In genomic region chr5:55037046-55037771, GRCh38 we compare ENCODE assay signal across 8 cellular contexts. TPM values are rescaled to one million over a fixed set of nuclear protein-coding genes. Genes with fewer than 3 reads are reported as not detected.
DNase-seq lines count a peak whose midpoint lies in the region; ATAC-seq, FAIRE-seq and TF ChIP-seq lines count a peak whose summit lies in the region.

No MANE protein-coding gene starts in this region.

- no peak overlapping the region for H2BK5ac ChIP-seq in H1 (ENCODE audit: low read depth, low read length)

- H3K14ac ChIP-seq in H1 (ENCODE audit: insufficient read length), result no peak overlapping the region

- H4K91ac ChIP-seq in H1 (replicated peaks; ENCODE audit: insufficient read length, low read length), result no peak overlapping the region

- no peak overlapping the region for H3K4me2 ChIP-seq in H1 (ENCODE audit: insufficient read depth in 1 of 2, low read depth in 2 of 2, low read length in 2 of 2)

- no peak for TF ChIP-seq CTCF in GM20000 (IDR thresholded peaks at IDR 0.05; ENCODE audit: extremely low read depth, missing control alignments)
- peak; percentile 9 to 56 (median 34) for TF ChIP-seq CTCF in H1 (IDR thresholded peaks at IDR 0.05; ENCODE audit: control extremely low read depth in 1 of 3, insufficient read depth in 1 of 3, low read depth in 1 of 3, low read length in 3 of 3)
- TF ChIP-seq CTCF in uterus (IDR thresholded peaks at IDR 0.05), result no peak

- H3K23me2 ChIP-seq in H1 (ENCODE audit: low read depth, low read length), result no peaks in the 10 kb centered on the region

- H3K56ac ChIP-seq in H1 (replicated peaks; ENCODE audit: insufficient read length, low read depth, low read length), result no peak overlapping the region

- H2BK120ac ChIP-seq in H1 (replicated peaks; ENCODE audit: low read depth, low read length), result no peak overlapping the region

- H3K9me3 ChIP-seq in H1 (ENCODE audit: insufficient read depth in 2 of 2, low read depth in 1 of 2, low read length in 1 of 2), result no peaks in the 10 kb centered on the region
- H3K9me3 ChIP-seq in uterus, result no peaks in the 10 kb centered on the region

- no peak for TF ChIP-seq EP300 in H1 (IDR thresholded peaks at IDR 0.05; ENCODE audit: borderline replicate concordance in 1 of 2, low read depth in 2 of 2, low read length in 2 of 2)

- no peaks in the 10 kb centered on the region for H3K79me1 ChIP-seq in H1 (ENCODE audit: low read depth, low read length)

- H3K18ac ChIP-seq in H1 (ENCODE audit: extremely low read depth, low read length), result no peak overlapping the region

- POLR2A ChIA-PET in activated CD4-positive, alpha-beta T cell treated with anti-CD3 and anti-CD28 coated beads for 36 hours (lab: Charles Lee), result interaction anchor here (0.6 to 1.0 kb wide), 3 partner anchors 24 to 231 kb away, joined by 3 to 4 read pairs (median 4); no protein-coding TSS in a partner anchor
- POLR2A ChIA-PET in H1 (lab: Charles Lee; ENCODE audit: partially characterized antibody), result no interaction called here

- peak; percentile 41 to 54 for TF ChIP-seq RAD21 in H1 (IDR thresholded peaks at IDR 0.05 in 1 of 2, conservative IDR thresholded peaks at IDR 0.05 in 1 of 2; ENCODE audit: low read depth in 2 of 2, low read length in 2 of 2)

- no peak overlapping the region for H2BK15ac ChIP-seq in H1 (ENCODE audit: low read length)

- no peak overlapping the region for H2BK20ac ChIP-seq in H1 (ENCODE audit: low read length)

- WGBS in H1 (ENCODE audit: extremely low coverage in 1 of 2, insufficient coverage in 1 of 2, insufficient read length in 1 of 2, insufficient replicate concordance in 2 of 2, low coverage in 1 of 2, low lambda C conversion rate in 2 of 2, missing lambda C conversion rate in 1 of 2), 2 experiments, result 67% methylated on average over 7 of the region's 7 CpGs; no CpG with 5 or more reads in 1 of the 2 experiments

- H3K9me3 Mint-ChIP-seq in activated CD4-positive, alpha-beta T cell treated with anti-CD3 and anti-CD28 coated beads for 36 hours (ENCODE audit: low read depth), result no peaks in the 10 kb centered on the region

- no peaks in the 10 kb centered on the region for H4K20me1 ChIP-seq in H1 (replicated peaks in 1 of 2; ENCODE audit: control insufficient read depth in 1 of 2, insufficient read depth in 2 of 2, low read length in 2 of 2)

- 0 out of 7 replicates have a peak, but pooled peaks cover 0 to 3% (median 0%) of the 10 kb centered on the region in 4 experiments for H3K4me1 ChIP-seq in H1 (replicated peaks in 1 of 4; ENCODE audit: control insufficient read depth in 3 of 4, insufficient read depth in 4 of 4, low read length in 3 of 4)
- no peaks in the 10 kb centered on the region for H3K4me1 ChIP-seq in uterus

- peaks cover 28% of the 10 kb centered on the region for H3K4me1 Mint-ChIP-seq in activated CD4-positive, alpha-beta T cell treated with anti-CD3 and anti-CD28 coated beads for 36 hours

- FAIRE-seq in H1 (lab: Jason Lieb, UNC), result peak; percentile 89

- CTCF ChIA-PET in activated CD4-positive, alpha-beta T cell treated with anti-CD3 and anti-CD28 coated beads for 36 hours (lab: Charles Lee), result interaction anchor here (0.9 to 2.0 kb wide), 10 partner anchors 8 to 109 kb away, joined by 3 to 9 read pairs (median 4); partner anchors contain the start of gene GZMK
- CTCF ChIA-PET in H1 (lab: Charles Lee; ENCODE audit: partially characterized antibody), result interaction anchor here (0.6 to 3.7 kb wide), 30 partner anchors 11 to 1720 kb away, joined by 3 to 38 read pairs (median 4); partner anchors contain the start of genes ESM1, GPX8 and GZMK

- peak; percentile 8 for DNase-seq in GM20000 (ENCODE audit: low spot score)
- DNase-seq in activated CD4-positive, alpha-beta T cell treated with anti-CD3 and anti-CD28 coated beads for 36 hours, result peak; percentile 87
- DNase-seq in H1 (ENCODE audit: low read depth in 1 of 2, low spot score in 2 of 2), result peak; percentile 10 to 46
- DNase-seq in stimulated activated CD4-positive, alpha-beta T cell treated with anti-CD3 and anti-CD28 coated beads, TNF-alpha, amount 100 ng/mL, for 1 hour (ENCODE audit: low read depth in 3 of 3, low spot score in 1 of 3), result peak in 2 of 3 donors; percentile 4
- no peak for DNase-seq in uterus
- no peak for DNase-seq in SHP77 (lab: John Stamatoyannopoulos, UW)

- no peak overlapping the region; the same call in 1 of the 2 replicates for H2BK12ac ChIP-seq in H1 (ENCODE audit: low read depth, low read length)

- H3K23ac ChIP-seq in H1 (ENCODE audit: insufficient read length), result no peak overlapping the region

- no peaks in the 10 kb centered on the region for H3K27me3 ChIP-seq in H1 (replicated peaks in 1 of 4; ENCODE audit: control insufficient read depth in 3 of 4, extremely low read depth in 1 of 4, insufficient read depth in 3 of 4, low read length in 3 of 4)
- no peaks in the 10 kb centered on the region for H3K27me3 ChIP-seq in uterus

- H3K4me3 Mint-ChIP-seq in activated CD4-positive, alpha-beta T cell treated with anti-CD3 and anti-CD28 coated beads for 36 hours, result peak overlapping the region; percentile 16

- H3K9ac ChIP-seq in H1 (replicated peaks in 1 of 4; ENCODE audit: extremely low read depth in 1 of 4, low read depth in 3 of 4, low read length in 3 of 4), result no peak overlapping the region

- no peaks in the 10 kb centered on the region for H3K79me2 ChIP-seq in H1 (ENCODE audit: control insufficient read depth in 1 of 2, insufficient read depth in 2 of 2, low read length in 2 of 2)

- H3K27ac ChIP-seq in H1 (ENCODE audit: low read depth, low read length) (no peak overlapping the region), uterus (no peak overlapping the region)

- H3K36me3 ChIP-seq in H1 (ENCODE audit: control insufficient read depth in 2 of 4, insufficient read depth in 4 of 4, low read length in 3 of 4) (no peaks in the 10 kb centered on the region), uterus (no peaks in the 10 kb centered on the region)

- H3K27me3 Mint-ChIP-seq in activated CD4-positive, alpha-beta T cell treated with anti-CD3 and anti-CD28 coated beads for 36 hours, result no peaks in the 10 kb centered on the region

- no peaks in the 10 kb centered on the region for H3K36me3 Mint-ChIP-seq in activated CD4-positive, alpha-beta T cell treated with anti-CD3 and anti-CD28 coated beads for 36 hours (ENCODE audit: low read depth)

- peak overlapping the region; percentile 82 for H3K27ac Mint-ChIP-seq in activated CD4-positive, alpha-beta T cell treated with anti-CD3 and anti-CD28 coated beads for 36 hours

- H3K4me3 ChIP-seq in H1 (ENCODE audit: extremely low read depth in 1 of 4, insufficient read depth in 2 of 4, low read depth in 3 of 4, low read length in 4 of 4) (no peak overlapping the region), uterus (no peak overlapping the region)

- H2AK5ac ChIP-seq in H1 (ENCODE audit: low read depth, low read length), result no peak overlapping the region

- no peak overlapping the region for H4K5ac ChIP-seq in H1 (ENCODE audit: insufficient read length, low read depth, low read length)

- no peak for TF ChIP-seq POLR2A in H1 (IDR thresholded peaks at IDR 0.05; ENCODE audit: control extremely low read depth in 1 of 2, low read depth in 2 of 2, low read length in 2 of 2)
- TF ChIP-seq POLR2A in uterus (IDR thresholded peaks at IDR 0.05), result no peak

- H4K8ac ChIP-seq in H1 (ENCODE audit: extremely low read depth, insufficient read depth, low read length), result no peak overlapping the region

- peak overlapping the region; percentile 84 for H2AFZ ChIP-seq in H1 (ENCODE audit: low read length)

- peak; percentile 95 for ATAC-seq in activated CD4-positive, alpha-beta T cell treated with anti-CD3 and anti-CD28 coated beads for 36 hours
- no peak for ATAC-seq in GM19452 (IDR thresholded peaks at IDR 0.05; ENCODE audit: unreplicated experiment)
- no peak for ATAC-seq in GM19455 (IDR thresholded peaks at IDR 0.05; ENCODE audit: unreplicated experiment)

- intact Hi-C loops in activated CD4-positive, alpha-beta T cell treated with anti-CD3 and anti-CD28 coated beads for 36 hours (cut with DNase I, micrococcal nuclease), result loop anchor here (1.0 to 5.0 kb wide), 6 partner anchors 29 to 134 kb away; partner anchors contain the start of genes GZMA (in 2 of the 2) and ESM1 (in 1 of the 2)
- intact Hi-C loops in uterus (cut with DNase I; ENCODE audit: low total_unique reads), result no loop called here

- no peak overlapping the region for H3K4ac ChIP-seq in H1 (replicated peaks; ENCODE audit: insufficient read length, low read depth, low read length)

TF ChIP-seq in H1, 55 proteins besides CTCF, POLR2A, EP300 and RAD21:
- TF ChIP-seq YY1 (IDR thresholded peaks at IDR 0.05; ENCODE audit: low read depth, low read length), result peak; percentile 38; the same call in 1 of the 2 replicates
- TF ChIP-seq MAFK (IDR thresholded peaks at IDR 0.05; ENCODE audit: low read depth, low read length), result peak; percentile 89
- TF ChIP-seq POU5F1 (IDR thresholded peaks at IDR 0.05; ENCODE audit: low read depth, low read length), result no peak

RNA-seq across cellular contexts. Expression of gene GZMK, which starts 13.2 kb away (rescaled TPM):
- total RNA-seq in activated CD4-positive, alpha-beta T cell treated with anti-CD3 and anti-CD28 coated beads for 36 hours, result not detected
- not detected in 2 replicates for total RNA-seq in H1 (2021; fragmentation: NEBNext Ultra II Directional; extraction: Animal tissue kit (Norgen Biotek cat#: 25700))
- not detected in 2 replicates for polyA plus RNA-seq in H1 (2011; rRNA removed)
- polyA plus RNA-seq in H1 (2011; cell fraction: cytosol; rRNA removed), result not detected
- polyA plus RNA-seq in H1 (2011; cell fraction: nucleus; rRNA removed), result not detected
- polyA plus RNA-seq in H1 (2012, experiment 1 of 2), result not detected in 4 replicates
- polyA plus RNA-seq in H1 (2012, experiment 2 of 2), result not detected
- polyA plus RNA-seq in H1 (2013, experiment 1 of 2), result not detected
- polyA plus RNA-seq in H1 (2013, experiment 2 of 2), result not detected
- polyA minus RNA-seq in H1 (2011; rRNA and poly(A)+ RNA removed), result not detected in 2 replicates
- polyA minus RNA-seq in H1 (2011; cell fraction: cytosol; rRNA and poly(A)+ RNA removed), result not detected
- polyA minus RNA-seq in H1 (2011; cell fraction: nucleus; rRNA and poly(A)+ RNA removed), result not detected
- 1 to 10 TPM in 2 of 4 donors, under 1 TPM in 1, not detected in 1; 0.61 to 6.2 (median 1.2) TPM for total RNA-seq in uterus

RNA-seq across cellular contexts. Expression of gene ESM1, which starts 51.8 kb away (rescaled TPM):
- not detected for total RNA-seq in activated CD4-positive, alpha-beta T cell treated with anti-CD3 and anti-CD28 coated beads for 36 hours
- not detected in 2 replicates for total RNA-seq in H1 (2021; fragmentation: NEBNext Ultra II Directional; extraction: Animal tissue kit (Norgen Biotek cat#: 25700))
- polyA plus RNA-seq in H1 (2011; rRNA removed), result not detected in 2 replicates
- polyA plus RNA-seq in H1 (2011; cell fraction: cytosol; rRNA removed), result not detected
- polyA plus RNA-seq in H1 (2011; cell fraction: nucleus; rRNA removed), result not detected
- not detected in 4 replicates for polyA plus RNA-seq in H1 (2012, experiment 1 of 2)
- not detected for polyA plus RNA-seq in H1 (2012, experiment 2 of 2)
- not detected for polyA plus RNA-seq in H1 (2013, experiment 1 of 2)
- not detected for polyA plus RNA-seq in H1 (2013, experiment 2 of 2)
- not detected in 2 replicates for polyA minus RNA-seq in H1 (2011; rRNA and poly(A)+ RNA removed)
- not detected for polyA minus RNA-seq in H1 (2011; cell fraction: cytosol; rRNA and poly(A)+ RNA removed)
- not detected for polyA minus RNA-seq in H1 (2011; cell fraction: nucleus; rRNA and poly(A)+ RNA removed)
- 1 to 10 TPM in 1 of 4 donors, under 1 TPM in 1, not detected in 2; 0.70 to 2.1 TPM for total RNA-seq in uterus

Comparison
In these comparisons a context has a peak if more than half of its experiments do, and no peak if none do; other contexts are left out.
1. DNase-seq: peak in GM20000 (single experiment), activated CD4-positive, alpha-beta T cell treated with anti-CD3 and anti-CD28 coated beads for 36 hours (single experiment), H1 (2 of 2) and stimulated activated CD4-positive, alpha-beta T cell treated with anti-CD3 and anti-CD28 coated beads, TNF-alpha, amount 100 ng/mL, for 1 hour (2 of 3); none in uterus (0 of 2) and SHP77 (0 of 2).
2. CTCF ChIP-seq: peak in H1 (3 of 3); none in GM20000 (single experiment) and uterus (0 of 4).